ENCODE assay signal across 22 cellular contexts in genomic region chrX:142238536-142238935, GRCh38. TPM values are rescaled to one million over a fixed set of nuclear protein-coding genes. Genes with fewer than 3 reads are reported as not detected.
"Had no signal": no experiment of that assay in that cellular context is flagged by ENCODE, and none has a peak within 500 bp of the region (broad histone marks: within the 10 kb centered on the region; RNA-seq: fewer than 3 reads in every experiment).

No MANE protein-coding gene starts in this region.

- H3K27ac ChIP-seq: HL-60, RWPE1 had no signal

- ATAC-seq: SK-N-SH treated with all-trans-retinoic acid at 6 μM for 48 hours had no signal

- DNase-seq: KBM-7, NCI-H1092 treated with DMSO at 0.1 percent for 48 hours, NCI-H1436, NCI-H187, NCI-H2029, NCI-H2081 treated with DMSO at 0.1 percent for 48 hours, NCI-H2171, NCI-H226, NCI-H446, NCI-H510A, NCI-H524 treated with DMSO at 0.1 percent for 48 hours, NCI-H69, NCI-H774, SHP77, T-helper 1 cell had no signal

- FAIRE-seq: HTR-8/SVneo, RCC 7860 had no signal

RNA-seq across cellular contexts. Expression of gene MAGEC2, which starts 33.4 kb away (rescaled TPM):
- total RNA-seq: LHCN-M2, MCF 10A had no signal
